Comparison of ENCODE assay signal across 11 cellular contexts in the genomic region with DNA sequence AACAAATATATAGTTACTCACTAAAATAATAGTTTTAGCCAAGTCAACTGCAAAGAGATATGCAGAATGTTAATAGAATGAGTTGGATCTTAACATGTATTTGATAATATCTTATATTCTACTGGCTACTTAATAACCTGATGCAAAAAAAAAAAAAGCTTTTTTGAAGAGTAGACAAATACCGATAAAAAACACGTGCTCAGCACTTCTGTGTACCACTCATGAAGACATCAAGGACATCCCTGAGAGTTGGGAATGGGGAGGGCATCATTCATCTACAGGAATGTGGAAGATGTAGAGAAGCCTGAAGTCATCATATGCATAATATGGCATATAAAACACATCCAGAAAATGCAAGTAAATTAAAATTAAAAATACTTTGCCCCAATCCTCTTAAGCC. TPM values are rescaled to one million over a fixed set of nuclear protein-coding genes. Genes with fewer than 3 reads are reported as not detected.
"Had no signal": no experiment of that assay in that cellular context is flagged by ENCODE, and none has a peak within 500 bp of the region (broad histone marks: within the 10 kb centered on the region; RNA-seq: fewer than 3 reads in every experiment).

No MANE protein-coding gene starts in this region.

- FAIRE-seq: H54 had no signal

- H3K9me3 ChIP-seq: HAP-1 had no signal

- H3K4me1 ChIP-seq: HAP-1 had no signal

- H3K27ac ChIP-seq: GM23248 had no signal

- H2AFZ ChIP-seq: GM23248, GM23338 had no signal

- H3K9ac ChIP-seq: GM23248 had no signal

- H3K36me3 ChIP-seq: HAP-1 had no signal

- ATAC-seq: GM23338, HCT116 had no signal

- DNase-seq: GM23248, GOT3, H7, H9, HCEC 1CT, HFFc6 had no signal

- H3K4me2 ChIP-seq: GM23338 had no signal

- H3K4me3 ChIP-seq: GM23248, GM23338, HAP-1 had no signal

RNA-seq across cellular contexts. Expression of a gene that starts 43.2 kb away (rescaled TPM):
- total RNA-seq: GM23248, GM23338, H1, H7, H9, HFFc6 had no signal
- polyA plus RNA-seq: GM23248, GM23338, H1 had no signal
